Comparison of ENCODE assay signal across 22 cellular contexts in the genomic region with DNA sequence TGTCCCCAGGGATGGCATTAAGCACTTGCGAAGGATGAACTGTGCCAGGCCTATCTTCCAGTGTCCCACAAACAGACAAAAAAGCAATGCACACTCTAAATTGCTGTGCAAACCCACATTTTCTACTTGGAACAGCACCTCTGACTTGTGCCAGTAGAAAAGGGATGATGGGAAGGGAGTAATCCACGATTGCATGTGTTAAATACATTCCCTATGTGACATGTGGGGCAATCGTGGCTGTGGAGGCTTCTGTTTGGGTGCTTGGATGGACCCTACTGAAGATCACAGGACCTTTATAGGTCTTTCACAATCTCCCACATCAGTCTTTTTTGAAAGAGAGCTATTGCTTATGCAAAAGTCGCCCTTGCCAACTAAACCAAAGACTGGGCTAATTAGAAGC.
DNase-seq lines count a peak whose midpoint lies in the region; ATAC-seq and TF ChIP-seq lines count a peak whose summit lies in the region.
"Had no signal": no experiment of that assay in that cellular context is flagged by ENCODE, and none has a peak within 500 bp of the region (broad histone marks: within the 10 kb centered on the region; RNA-seq: fewer than 3 reads in every experiment).

No MANE protein-coding gene starts in this region.

- no peak overlapping the region for H3K9ac ChIP-seq in adipocyte (ENCODE audit: low read length)

- DNase-seq in adipocyte (ENCODE audit: low read depth) (no peak), occipital lobe (lab: John Stamatoyannopoulos, UW) (peak; percentile 6), NCI-H82 (lab: John Stamatoyannopoulos, UW) (no peak)
- DNase-seq: ACHN; BE2C; C1 segment of cervical spinal cord; CD4-positive, CD25-positive, alpha-beta regulatory T cell; CD8-positive, alpha-beta memory T cell; DMS53; DND-41; EL; H7; IMR-90 had no signal

- H3K36me3 ChIP-seq in HEK293 (ENCODE audit: control insufficient read depth in 2 of 2, insufficient read depth in 1 of 2, low read length in 2 of 2) (no peaks in the 10 kb centered on the region), adipocyte (ENCODE audit: control insufficient read depth, insufficient read depth, low read length, severe bottlenecking) (no peaks in the 10 kb centered on the region)
- H3K36me3 ChIP-seq: BE2C had no signal

- no peak overlapping the region; the same call in 1 of the 2 replicates for H3K27ac ChIP-seq in HEK293 (ENCODE audit: extremely low read depth, low read depth, low read length)
- peak overlapping the region; percentile 17 for H3K27ac ChIP-seq in temporal lobe (ENCODE audit: low read depth, low read length)
- H3K27ac ChIP-seq: HL-60 had no signal

- no peaks in the 10 kb centered on the region for H3K27me3 ChIP-seq in adipocyte (replicated peaks; ENCODE audit: control insufficient read depth, insufficient read depth, low read length)
- H3K27me3 ChIP-seq: BE2C had no signal

- H3K9me3 ChIP-seq in HEK293 (ENCODE audit: control insufficient read depth, insufficient read depth, low read depth, low read length), result no peaks in the 10 kb centered on the region
- no peaks in the 10 kb centered on the region for H3K9me3 ChIP-seq in adipocyte (ENCODE audit: control insufficient read depth, low read length)
- H3K9me3 ChIP-seq: BE2C had no signal

- H3K4me1 ChIP-seq in HEK293 (ENCODE audit: control insufficient read depth, insufficient read depth, low read length) (no peaks in the 10 kb centered on the region), adipocyte (ENCODE audit: control insufficient read depth, insufficient read depth, low read length) (peaks cover 18% of the 10 kb centered on the region)
- H3K4me1 ChIP-seq: BE2C had no signal

- H3K4me3 ChIP-seq in HEK293 (ENCODE audit: low read depth, low read length), result no peak overlapping the region
- peak overlapping the region; percentile 52 for H3K4me3 ChIP-seq in adipocyte (ENCODE audit: low read length)
- H3K4me3 ChIP-seq: GM12878, GM23338, K562 had no signal

- ATAC-seq in HG02759 (IDR thresholded peaks at IDR 0.05; ENCODE audit: unreplicated experiment) (no peak), GM19328 (IDR thresholded peaks at IDR 0.05; ENCODE audit: unreplicated experiment) (no peak)
- ATAC-seq: GM12878, GM23338, HCT116, K562 had no signal

- no peak for TF ChIP-seq CTCF in HEK293 (tag by site-specific recombination; IDR thresholded peaks at IDR 0.05)

- CTCF ChIA-PET in HEK293 (lab: Yijun Ruan, JAX), result interaction anchor here (0.6 to 1.6 kb wide), 2 partner anchors 306 to 315 kb away, joined by 3 to 5 read pairs; no protein-coding TSS in a partner anchor

- POLR2A ChIA-PET in HEK293 (lab: Yijun Ruan, JAX), result no interaction called here

TF ChIP-seq in HEK293, 187 proteins besides CTCF, POLR2A, EP300 and RAD21:
- TF ChIP-seq INSM2 (tag by site-specific recombination; IDR thresholded peaks at IDR 0.05) (no peak), ZNF335 (tag by site-specific recombination; conservative IDR thresholded peaks at IDR 0.05) (0 out of 2 replicates have a peak, but pooled peaks have one; percentile 10)
TF ChIP-seq in HEK293: peak in this region for 1.
